Comparison of ENCODE assay signal across 22 cellular contexts in genomic region chr14:100864206-100864605, GRCh38. TPM values are rescaled to one million over a fixed set of nuclear protein-coding genes. Genes with fewer than 3 reads are reported as not detected.
DNase-seq lines count a peak whose midpoint lies in the region; ATAC-seq and TF ChIP-seq lines count a peak whose summit lies in the region.
"Had no signal": no experiment of that assay in that cellular context is flagged by ENCODE, and none has a peak within 500 bp of the region (broad histone marks: within the 10 kb centered on the region; RNA-seq: fewer than 3 reads in every experiment).

No MANE protein-coding gene starts in this region.

- DNase-seq in Right ventricle myocardium inferior (ENCODE audit: missing footprints) (peak; percentile 33), left cardiac atrium (no peak), GM23248 (no peak), mesenteric fat pad (ENCODE audit: low spot score) (peak; percentile 84), spleen (peak; percentile 39), foreskin fibroblast (no peak)
- DNase-seq: CD4-positive, alpha-beta memory T cell; DMS53; EL; KG1; NCI-H1105 treated with DMSO at 0.1 percent for 48 hours; NCI-H187; NCI-H2107; NCI-H2227 treated with DMSO at 0.1 percent for 48 hours; NCI-H524; NCI-H82; OCI-M1; SIG-M5 had no signal

- H3K9me2 ChIP-seq in GM23248 (ENCODE audit: insufficient read depth) = no peaks in the 10 kb centered on the region

- peaks cover 9% of the 10 kb centered on the region; the same call in 1 of the 2 replicates for H4K20me1 ChIP-seq in GM23248 (ENCODE audit: insufficient read depth)

- H3K9me3 ChIP-seq in GM23248 (ENCODE audit: low read depth) (no peaks in the 10 kb centered on the region), spleen (no peaks in the 10 kb centered on the region)

- ATAC-seq in Right ventricle myocardium inferior (no peak), left cardiac atrium (no peak), GM18498 (IDR thresholded peaks at IDR 0.05; ENCODE audit: unreplicated experiment) (no peak), GM21381 (IDR thresholded peaks at IDR 0.05; ENCODE audit: unreplicated experiment) (no peak)

- no peak overlapping the region for H2AFZ ChIP-seq in GM23248

- no peak for TF ChIP-seq POLR2A in spleen (IDR thresholded peaks at IDR 0.05)

- H3K36me3 ChIP-seq in GM23248 (ENCODE audit: low read depth) (peaks cover 19% of the 10 kb centered on the region), spleen (no peaks in the 10 kb centered on the region)

- H3K27me3 ChIP-seq in GM23248 (replicated peaks; ENCODE audit: insufficient read depth) = no peaks in the 10 kb centered on the region
- H3K27me3 ChIP-seq in spleen (replicated peaks in 1 of 7) = peaks cover 0 to 4% (median 0%) of the 10 kb centered on the region in 7 donors

- H3K4me2 ChIP-seq in GM23248 (ENCODE audit: unreplicated experiment) = no peak overlapping the region

- in situ Hi-C loops in GM23248 (cut with MboI) = no loop called here

- no peak for TF ChIP-seq CTCF in spleen (IDR thresholded peaks at IDR 0.05 in 8 of 11, conservative IDR thresholded peaks at IDR 0.05 in 3 of 11)
- no peak for TF ChIP-seq CTCF in foreskin fibroblast (IDR thresholded peaks at IDR 0.05; ENCODE audit: low read depth, low read length)

- H3K9ac ChIP-seq in GM23248 = no peak overlapping the region

- peaks cover 43% of the 10 kb centered on the region for H3K79me2 ChIP-seq in GM23248 (ENCODE audit: insufficient read depth)

- WGBS in GM23248 (ENCODE audit: low coverage in 1 of 2, low lambda C conversion rate in 2 of 2, missing lambda C conversion rate in 2 of 2), 2 experiments = 74% methylated on average over 10 of the region's 10 CpGs
- WGBS in spleen, 5 donors = 81 to 95% (median 90%) methylated on average over 10 of the region's 10 CpGs

- no peak overlapping the region for H3K4me3 ChIP-seq in GM23248
- H3K4me3 ChIP-seq in spleen = no peak overlapping the region
- H3K4me3 ChIP-seq in foreskin fibroblast (ENCODE audit: low read depth in 1 of 2, low read length in 2 of 2) = no peak overlapping the region

- peaks cover 26% of the 10 kb centered on the region for H3F3A ChIP-seq in GM23248 (ENCODE audit: insufficient read depth)

- peaks cover 25% of the 10 kb centered on the region for H3K4me1 ChIP-seq in GM23248 (ENCODE audit: insufficient read depth)
- H3K4me1 ChIP-seq in spleen = no peaks in the 10 kb centered on the region

- intact Hi-C loops in Right ventricle myocardium inferior (cut with DNase I) (no loop called here), left cardiac atrium (cut with DNase I) (no loop called here), spleen (cut with DNase I; ENCODE audit: low total_unique reads) (no loop called here)

- peak overlapping the region; percentile 58 for H3K27ac ChIP-seq in GM23248
- H3K27ac ChIP-seq in spleen = no peak overlapping the region

RNA-seq across cellular contexts. Expression of gene MEG3, which starts 38.3 kb away (rescaled TPM):
- total RNA-seq in Right ventricle myocardium inferior = 34.8 TPM
- 10 to 100 TPM; 24.7 to 26.3 TPM for total RNA-seq in left cardiac atrium
- total RNA-seq in GM23248 (2014; rRNA removed; shearing (Covaris generic)) = 101 and 145 TPM in 2 replicates
- 155 and 228 TPM in 2 replicates for polyA plus RNA-seq in GM23248 (2016; fragmentation: Nextera tagmentation; extraction: Ambion mirVana)
- total RNA-seq in mesenteric fat pad = 82.2 TPM
- total RNA-seq in spleen = 100 to 1,000 TPM in 5 of 7 donors, 10 to 100 TPM in 2; 86.5 to 282 (median 174) TPM
- polyA plus RNA-seq in spleen = 100 to 1,000 TPM in 2 of 3 donors, 10 to 100 TPM in 1; 86.6 to 763 (median 435) TPM
- total RNA-seq: CD4-positive, alpha-beta memory T cell; HT-29 had no signal
- polyA plus RNA-seq: CD4-positive, alpha-beta memory T cell had no signal

RNA-seq across cellular contexts. Expression of gene RTL1, which starts 39.3 kb away (rescaled TPM):
- total RNA-seq in Right ventricle myocardium inferior (not detected), left cardiac atrium (not detected), mesenteric fat pad (not detected), spleen (not detected)
- not detected in 2 replicates for total RNA-seq in GM23248 (2014; rRNA removed; shearing (Covaris generic))
- polyA plus RNA-seq in GM23248 (2016; fragmentation: Nextera tagmentation; extraction: Ambion mirVana) (0.19 and 0.36 TPM in 2 replicates), spleen (under 1 TPM in 1 of 3 donors, not detected in 2; under 0.01 TPM)
- total RNA-seq: CD4-positive, alpha-beta memory T cell; HT-29 had no signal
- polyA plus RNA-seq: BJ; CD4-positive, alpha-beta memory T cell had no signal

Comparison
In these comparisons a context has a peak if more than half of its experiments do, and no peak if none do; other contexts are left out.
1. DNase-seq: peak in Right ventricle myocardium inferior (single experiment), mesenteric fat pad (single experiment) and spleen (single experiment); none in left cardiac atrium (single experiment), GM23248 (single experiment) and foreskin fibroblast (0 of 2).